14 cellular contexts compared by ENCODE assay signal in genomic region chr4:112939901-112940300, GRCh38.
DNase-seq lines count a peak whose midpoint lies in the region; ATAC-seq, FAIRE-seq and TF ChIP-seq lines count a peak whose summit lies in the region.
"Had no signal": no experiment of that assay in that cellular context is flagged by ENCODE, and none has a peak within 500 bp of the region (broad histone marks: within the 10 kb centered on the region; RNA-seq: fewer than 3 reads in every experiment).

No MANE protein-coding gene starts in this region.

- H3K4me3 ChIP-seq in BE2C (ENCODE audit: low read depth, low read length): peak overlapping the region; percentile 31
- H3K4me3 ChIP-seq in PC-3 (ENCODE audit: low read length): no peak overlapping the region
- no peak overlapping the region for H3K4me3 ChIP-seq in kidney (ENCODE audit: low read length in 2 of 2)
- no peak overlapping the region for H3K4me3 ChIP-seq in ovary

- H4K20me1 ChIP-seq in PC-3 (ENCODE audit: low read length): no peaks in the 10 kb centered on the region

- no peaks in the 10 kb centered on the region for H3K27me3 ChIP-seq in BE2C
- H3K27me3 ChIP-seq in PC-3 (ENCODE audit: low read length): peaks cover 6% of the 10 kb centered on the region; the same call in 1 of the 2 replicates
- H3K27me3 ChIP-seq in ovary: no peaks in the 10 kb centered on the region

- H3K9me3 ChIP-seq in BE2C (no peaks in the 10 kb centered on the region; the same call in 1 of the 2 replicates), PC-3 (ENCODE audit: low read length) (no peaks in the 10 kb centered on the region), kidney (ENCODE audit: control insufficient read depth in 1 of 2, low read length in 2 of 2) (no peaks in the 10 kb centered on the region), ovary (no peaks in the 10 kb centered on the region)

- ATAC-seq in PC-3 (no peak), HG02678 (IDR thresholded peaks at IDR 0.05; ENCODE audit: unreplicated experiment) (no peak), SK-N-SH treated with all-trans-retinoic acid at 6 μM for 48 hours (no peak)

- H3K4me2 ChIP-seq in PC-3 (ENCODE audit: low read length): no peak overlapping the region

- no peak for TF ChIP-seq EP300 in ovary (IDR thresholded peaks at IDR 0.05)

- H3K4me1 ChIP-seq in BE2C (peaks cover 7% of the 10 kb centered on the region), PC-3 (ENCODE audit: insufficient read depth, low read length) (no peaks in the 10 kb centered on the region), kidney (ENCODE audit: control insufficient read depth in 1 of 2, insufficient read depth in 1 of 2, low read depth in 1 of 2, low read length in 2 of 2) (no peaks in the 10 kb centered on the region), ovary (ENCODE audit: insufficient read depth) (no peaks in the 10 kb centered on the region)

- TF ChIP-seq CTCF in BE2C (IDR thresholded peaks at IDR 0.05; ENCODE audit: low read depth, low read length): no peak
- no peak for TF ChIP-seq CTCF in PC-3 (conservative IDR thresholded peaks at IDR 0.05; ENCODE audit: low read depth, low read length)
- TF ChIP-seq CTCF in kidney (IDR thresholded peaks at IDR 0.05; ENCODE audit: borderline replicate concordance, extremely low read depth, insufficient read depth): no peak
- no peak for TF ChIP-seq CTCF in ovary (IDR thresholded peaks at IDR 0.05)

- no peak overlapping the region for H2AFZ ChIP-seq in PC-3 (ENCODE audit: low read length)

- no peaks in the 10 kb centered on the region for H3K9me2 ChIP-seq in PC-3 (replicated peaks; ENCODE audit: low read length)

- 88 to 93% (median 91%) methylated on average over 4 of the region's 4 CpGs for WGBS in ovary, 3 donors

- no peaks in the 10 kb centered on the region for H3F3A ChIP-seq in PC-3 (ENCODE audit: low read length, unreplicated experiment)

- H3K9ac ChIP-seq in PC-3 (ENCODE audit: low read length) (no peak overlapping the region), kidney (ENCODE audit: low read length in 2 of 2) (no peak overlapping the region)

- CTCF ChIA-PET in PC-3 (lab: Charles Lee): interaction anchor here (0.6 to 0.7 kb wide), 2 partner anchors 71 to 175 kb away, joined by 3 to 7 read pairs; no protein-coding TSS in a partner anchor

- no peak for TF ChIP-seq POLR2A in ovary (IDR thresholded peaks at IDR 0.05)

- H3K27ac ChIP-seq in PC-3 (ENCODE audit: low read length) (no peak overlapping the region), kidney (ENCODE audit: low read depth in 2 of 2, low read length in 2 of 2) (no peak overlapping the region), ovary (no peak overlapping the region)

- POLR2A ChIA-PET in PC-3 (lab: Charles Lee; ENCODE audit: unreplicated experiment): interaction anchor here (0.5 kb wide), 1 partner anchor 45 kb away, joined by 3 read pairs; no protein-coding TSS in a partner anchor

- FAIRE-seq in kidney (lab: Jason Lieb, UNC): peak; percentile 27

- intact Hi-C loops in PC-3 (cut with micrococcal nuclease) (loop anchor here (2.0 kb wide), 1 partner anchor 155 kb away; no protein-coding TSS in a partner anchor), kidney (cut with DNase I) (no loop called here), ovary (cut with DNase I) (loop anchor here in 2 of 4 donors (5.0 to 10.0 kb wide), 3 partner anchors 175 to 308 kb away; partner anchors contain the start of genes LARP7 (in 1 of the 2) and ZGRF1 (in 1 of the 2))

- DNase-seq in BE2C (no peak), NCI-H1930 (lab: John Stamatoyannopoulos, UW) (peak; percentile 69 to 84), PC-3 (peak; percentile 4), kidney (no peak), T-helper 9 cell (no peak), ovary (no peak)
- DNase-seq: ACHN; C1 segment of cervical spinal cord; Calu3; CD4-positive, alpha-beta T cell; DMS 273 treated with DMSO at 0.1 percent for 48 hours; HCEC 1CT had no signal

- no peaks in the 10 kb centered on the region for H3K36me3 ChIP-seq in BE2C
- no peaks in the 10 kb centered on the region for H3K36me3 ChIP-seq in PC-3 (ENCODE audit: low read depth, low read length)
- H3K36me3 ChIP-seq in kidney (ENCODE audit: control insufficient read depth in 1 of 2, insufficient read depth in 2 of 2, low read length in 2 of 2): no peaks in the 10 kb centered on the region
- H3K36me3 ChIP-seq in ovary: no peaks in the 10 kb centered on the region

- no TSS peak for BruUV-seq in PC-3 (replicated peaks; lab: Mats Ljungman, UMichigan)

- H3K79me2 ChIP-seq in PC-3 (ENCODE audit: low read length): no peaks in the 10 kb centered on the region

TF ChIP-seq in SK-N-SH treated with all-trans-retinoic acid at 6 μM for 48 hours, 23 proteins besides CTCF, POLR2A, EP300 and RAD21 (continues in another document):
- TF ChIP-seq ZNF565 (CRISPR knock-in tag; conservative IDR thresholded peaks at IDR 0.05; ENCODE audit: low read depth): no peak
- no peak for TF ChIP-seq ZFP3 (CRISPR knock-in tag; IDR thresholded peaks at IDR 0.05)
- TF ChIP-seq CSDC2 (CRISPR knock-in tag; IDR thresholded peaks at IDR 0.05): no peak
- TF ChIP-seq TSHZ2 (CRISPR knock-in tag; IDR thresholded peaks at IDR 0.05): no peak
- no peak for TF ChIP-seq ZNF8 (CRISPR knock-in tag; IDR thresholded peaks at IDR 0.05)
- TF ChIP-seq TOX (CRISPR knock-in tag; IDR thresholded peaks at IDR 0.05; ENCODE audit: borderline replicate concordance): no peak
- no peak for TF ChIP-seq CSRNP3 (CRISPR knock-in tag; IDR thresholded peaks at IDR 0.05)
- no peak for TF ChIP-seq PPARA (CRISPR knock-in tag; IDR thresholded peaks at IDR 0.05; ENCODE audit: borderline replicate concordance)
- no peak for TF ChIP-seq PATZ1 (CRISPR knock-in tag; IDR thresholded peaks at IDR 0.05; ENCODE audit: borderline replicate concordance)
- no peak for TF ChIP-seq POU6F1 (CRISPR knock-in tag; IDR thresholded peaks at IDR 0.05; ENCODE audit: borderline replicate concordance, low read depth)
- TF ChIP-seq RARB (CRISPR knock-in tag; IDR thresholded peaks at IDR 0.05): no peak
- TF ChIP-seq SNAI2 (CRISPR knock-in tag; IDR thresholded peaks at IDR 0.05): no peak

Comparison
In these comparisons a context has a peak if more than half of its experiments do, and no peak if none do; other contexts are left out.
1. DNase-seq: peak in NCI-H1930 (2 of 2) and PC-3 (single experiment); none in BE2C (single experiment), kidney (single experiment), T-helper 9 cell (single experiment) and ovary (0 of 5).